In genomic region chr9:78938821-78939220, GRCh38 we compare ENCODE assay signal across 20 cellular contexts.
DNase-seq lines count a peak whose midpoint lies in the region; ATAC-seq, FAIRE-seq and TF ChIP-seq lines count a peak whose summit lies in the region.
"Had no signal": no experiment of that assay in that cellular context is flagged by ENCODE, and none has a peak within 500 bp of the region (broad histone marks: within the 10 kb centered on the region; RNA-seq: fewer than 3 reads in every experiment).

No MANE protein-coding gene starts in this region.

- H3K4me1 ChIP-seq in GM23248 (ENCODE audit: insufficient read depth), result no peaks in the 10 kb centered on the region
- H3K4me1 ChIP-seq: BLaER1 had no signal

- H3K9me3 Mint-ChIP-seq in effector memory CD8-positive, alpha-beta T cell, result peaks cover 2 to 9% of the 10 kb centered on the region in 2 donors
- peaks cover under 1% of the 10 kb centered on the region for H3K9me3 Mint-ChIP-seq in type B pancreatic cell
- H3K9me3 Mint-ChIP-seq: H9 had no signal

- H3K79me2 ChIP-seq in GM23248 (ENCODE audit: insufficient read depth), result no peaks in the 10 kb centered on the region

- H3K36me3 ChIP-seq in GM23248 (ENCODE audit: low read depth), result no peaks in the 10 kb centered on the region
- H3K36me3 ChIP-seq in bronchial epithelial cell (ENCODE audit: control insufficient read depth, insufficient read depth, low read length), result no peaks in the 10 kb centered on the region
- H3K36me3 ChIP-seq: BLaER1 had no signal

- H3K27me3 ChIP-seq in GM23248 (replicated peaks; ENCODE audit: insufficient read depth) (no peaks in the 10 kb centered on the region), bronchial epithelial cell (ENCODE audit: control insufficient read depth, insufficient read depth, low read length) (no peaks in the 10 kb centered on the region)
- H3K27me3 ChIP-seq: BLaER1 had no signal

- H3K9me3 ChIP-seq in GM23248 (ENCODE audit: low read depth), result no peaks in the 10 kb centered on the region
- H3K9me3 ChIP-seq: BLaER1 had no signal

- no peaks in the 10 kb centered on the region for H4K20me1 ChIP-seq in GM23248 (ENCODE audit: insufficient read depth)
- H4K20me1 ChIP-seq: BLaER1 had no signal

- no peak overlapping the region for H2AFZ ChIP-seq in GM23248

- H3K27me3 Mint-ChIP-seq in effector memory CD8-positive, alpha-beta T cell, result no peaks in the 10 kb centered on the region
- H3K27me3 Mint-ChIP-seq in type B pancreatic cell, result peaks cover 1% of the 10 kb centered on the region
- H3K27me3 Mint-ChIP-seq: CD4-positive, alpha-beta memory T cell had no signal

- 52 to 55% methylated on average over 4 of the region's 4 CpGs for WGBS in GM23248 (ENCODE audit: low coverage in 1 of 2, low lambda C conversion rate in 2 of 2, missing lambda C conversion rate in 2 of 2), 2 experiments

- DNase-seq in AG08395 (ENCODE audit: low spot score) (peak; percentile 6), EH (ENCODE audit: low read depth) (peak; percentile 36), GM23248 (peak; percentile 49), bronchial epithelial cell (ENCODE audit: low read depth) (no peak), dedifferentiated amniotic fluid mesenchymal stem cell (ENCODE audit: extremely low spot score) (no peak), type B pancreatic cell (ENCODE audit: extremely low spot score, unreplicated experiment) (no peak)
- DNase-seq in effector memory CD8-positive, alpha-beta T cell, result no peak
- DNase-seq: 8988T; CD4-positive, alpha-beta memory T cell; DMS153; DMS79; GF-D8; GOT3; H9 had no signal

- H3K4me3 ChIP-seq in GM23248 (no peak overlapping the region), bronchial epithelial cell (ENCODE audit: low read depth, low read length) (no peak overlapping the region)
- H3K4me3 ChIP-seq: BLaER1 had no signal

- ATAC-seq in effector memory CD8-positive, alpha-beta T cell (replicated peaks), result no peak
- no peak for ATAC-seq in HG03280 (IDR thresholded peaks at IDR 0.05; ENCODE audit: unreplicated experiment)

- no peak for TF ChIP-seq CTCF in bronchial epithelial cell (IDR thresholded peaks at IDR 0.05; ENCODE audit: insufficient read depth, low read length, severe bottlenecking)
- TF ChIP-seq CTCF in type B pancreatic cell (conservative IDR thresholded peaks at IDR 0.05), result no peak

- no peak overlapping the region for H3K4me2 ChIP-seq in GM23248 (ENCODE audit: unreplicated experiment)
- H3K4me2 ChIP-seq: BLaER1, KMS-11 had no signal

- no peak overlapping the region for H3K27ac Mint-ChIP-seq in effector memory CD8-positive, alpha-beta T cell
- no peak overlapping the region for H3K27ac Mint-ChIP-seq in type B pancreatic cell
- H3K27ac Mint-ChIP-seq: CD14-positive monocyte; CD4-positive, alpha-beta memory T cell; H9 had no signal

- H3K36me3 Mint-ChIP-seq in effector memory CD8-positive, alpha-beta T cell (ENCODE audit: insufficient read depth), result no peaks in the 10 kb centered on the region
- no peaks in the 10 kb centered on the region for H3K36me3 Mint-ChIP-seq in type B pancreatic cell
- H3K36me3 Mint-ChIP-seq: CD14-positive monocyte; CD4-positive, alpha-beta memory T cell had no signal

- no peak overlapping the region for H3K9ac ChIP-seq in GM23248
- H3K9ac ChIP-seq: BLaER1, KMS-11 had no signal

- no peak overlapping the region for H3K4me3 Mint-ChIP-seq in effector memory CD8-positive, alpha-beta T cell
- H3K4me3 Mint-ChIP-seq in type B pancreatic cell, result no peak overlapping the region
- H3K4me3 Mint-ChIP-seq: CD14-positive monocyte; CD4-positive, alpha-beta memory T cell; H9 had no signal

- no peaks in the 10 kb centered on the region for H3K4me1 Mint-ChIP-seq in effector memory CD8-positive, alpha-beta T cell (ENCODE audit: low read depth in 2 of 2)
- H3K4me1 Mint-ChIP-seq in type B pancreatic cell (ENCODE audit: unreplicated experiment), result no peaks in the 10 kb centered on the region
- H3K4me1 Mint-ChIP-seq: CD14-positive monocyte; CD4-positive, alpha-beta memory T cell; H9 had no signal

- no peaks in the 10 kb centered on the region for H3F3A ChIP-seq in GM23248 (ENCODE audit: insufficient read depth)

- 0 out of 2 replicates have a peak, but pooled peaks cover 4% of the 10 kb centered on the region for H3K9me2 ChIP-seq in GM23248 (ENCODE audit: insufficient read depth)

- in situ Hi-C loops in GM23248 (cut with MboI), result no loop called here

- FAIRE-seq in bronchial epithelial cell (lab: Jason Lieb, UNC), result peak; percentile 7
- FAIRE-seq: GM12892, GM18507 had no signal

- no peak overlapping the region for H3K27ac ChIP-seq in GM23248
- H3K27ac ChIP-seq: BLaER1, KMS-11 had no signal

Comparison
In these comparisons a context has a peak if more than half of its experiments do, and no peak if none do; other contexts are left out.
1. DNase-seq: peak in AG08395 (single experiment), EH (single experiment) and GM23248 (single experiment); none in bronchial epithelial cell (single experiment), dedifferentiated amniotic fluid mesenchymal stem cell (single experiment), effector memory CD8-positive, alpha-beta T cell (0 of 3) and type B pancreatic cell (single experiment).